7 cellular contexts compared by ENCODE assay signal in the genomic region with DNA sequence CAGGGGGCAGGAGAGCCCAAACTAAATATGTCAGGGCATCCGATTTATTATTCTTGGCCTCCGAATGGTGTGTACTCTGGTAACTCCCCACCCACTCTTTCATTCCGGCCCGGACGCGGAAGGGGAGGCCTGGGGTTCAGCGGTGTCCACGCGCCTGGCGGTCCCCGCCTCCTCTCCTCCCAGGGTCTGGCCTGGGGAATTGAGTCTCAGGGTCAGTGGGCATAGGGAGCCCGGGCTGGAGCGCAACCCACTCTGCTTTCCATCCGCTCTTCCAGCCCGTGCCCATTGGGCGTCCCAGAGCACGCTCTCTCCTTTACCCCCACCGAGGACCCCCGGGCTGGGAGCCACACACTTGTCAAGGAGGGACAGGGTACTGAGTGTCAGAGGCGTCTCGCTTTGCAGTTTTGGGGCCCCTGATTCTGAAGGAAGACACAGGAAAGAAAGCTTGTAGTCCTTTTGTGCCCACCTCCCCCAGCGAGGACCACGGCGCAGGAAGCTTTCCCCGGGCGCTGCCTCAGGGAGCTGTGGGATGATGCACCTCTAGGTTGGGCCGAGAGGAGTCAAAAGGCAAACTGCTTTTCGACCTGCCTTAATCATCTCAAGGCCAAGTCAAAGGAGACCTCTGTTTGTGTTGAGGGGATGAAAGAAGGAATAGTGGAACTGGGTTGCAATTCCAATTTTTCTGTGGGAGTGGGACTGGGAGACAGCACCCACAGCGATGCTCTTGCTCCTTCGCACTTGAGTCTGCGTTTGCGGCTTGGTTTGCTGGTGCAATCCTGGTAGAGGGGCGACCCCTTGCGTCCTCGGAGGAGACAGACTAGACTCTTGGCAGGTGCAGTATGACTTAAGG. TPM values are rescaled to one million over a fixed set of nuclear protein-coding genes. Genes with fewer than 3 reads are reported as not detected.
DNase-seq lines count a peak whose midpoint lies in the region; ATAC-seq, FAIRE-seq and TF ChIP-seq lines count a peak whose summit lies in the region.

No MANE protein-coding gene starts in this region.

- H3K9ac ChIP-seq in skeletal muscle tissue (ENCODE audit: low read depth in 1 of 3, low read length in 3 of 3): peak overlapping the region; percentile 55 to 82 (median 61)

- H3K27ac ChIP-seq in brain microvascular endothelial cell (no peak overlapping the region), skeletal muscle tissue (ENCODE audit: low read depth, low read length) (no peak overlapping the region)

- in situ Hi-C loops in brain microvascular endothelial cell (cut with HindIII; ENCODE audit: low pct_ligation_motif_present, low sequenced_read_pairs): no loop called here

- H3K36me3 ChIP-seq in brain microvascular endothelial cell (replicated peaks) (no peaks in the 10 kb centered on the region), skeletal muscle tissue (ENCODE audit: control insufficient read depth in 3 of 3, insufficient read depth in 3 of 3, low read length in 3 of 3) (no peaks in the 10 kb centered on the region)

- H3K4me3 ChIP-seq in brain microvascular endothelial cell (ENCODE audit: low read depth, low read length) (peak overlapping the region; percentile 29), iPS-18c (ENCODE audit: insufficient read depth, low read depth, low read length) (peak overlapping the region; percentile 61), skeletal muscle tissue (ENCODE audit: low read length in 3 of 3) (peak overlapping the region; percentile 75 to 83 (median 81))

- FAIRE-seq in GM18507 (lab: Jason Lieb, UNC): peak; percentile 87

- DNase-seq in GM18507 (ENCODE audit: extremely low spot score, insufficient read length, low read depth): peak; percentile 20
- DNase-seq in NCI-H1105 treated with DMSO at 0.1 percent for 48 hours (lab: John Stamatoyannopoulos, UW): peak; percentile 85
- peak in 3 of 5 experiments; percentile 22 to 71 (median 27) for DNase-seq in T-helper 2 cell
- peak; percentile 75 for DNase-seq in brain microvascular endothelial cell

- TF ChIP-seq CTCF in brain microvascular endothelial cell (IDR thresholded peaks at IDR 0.05; ENCODE audit: low read depth, low read length, missing control alignments): peak; percentile 94

- peaks cover 24% of the 10 kb centered on the region for H3K27me3 ChIP-seq in brain microvascular endothelial cell (replicated peaks)
- H3K27me3 ChIP-seq in skeletal muscle tissue (ENCODE audit: control insufficient read depth in 3 of 3, insufficient read depth in 3 of 3, low read length in 3 of 3): peaks cover 8 to 22% (median 20%) of the 10 kb centered on the region in 3 donors

- peaks cover 15 to 27% (median 19%) of the 10 kb centered on the region in 3 donors for H3K4me1 ChIP-seq in skeletal muscle tissue (ENCODE audit: control insufficient read depth in 3 of 3, insufficient read depth in 3 of 3, low read length in 3 of 3)

- peak; percentile 78 for ATAC-seq in HG02840 (IDR thresholded peaks at IDR 0.05; ENCODE audit: low FRiP score, unreplicated experiment)

- no peaks in the 10 kb centered on the region for H3K9me3 ChIP-seq in iPS-18c (ENCODE audit: control insufficient read depth, insufficient read depth, low read length)
- H3K9me3 ChIP-seq in skeletal muscle tissue (ENCODE audit: control insufficient read depth in 3 of 3, low read length in 3 of 3): no peaks in the 10 kb centered on the region

RNA-seq across cellular contexts. Expression of gene RSPO3, which starts 2.5 kb away (rescaled TPM):
- total RNA-seq in skeletal muscle tissue: 6.3 TPM

Comparison
In these comparisons a context has a peak if more than half of its experiments do, and no peak if none do; other contexts are left out.
1. DNase-seq: peak in every context shown above with its lines; median percentile 85 in NCI-H1105 treated with DMSO at 0.1 percent for 48 hours; 75 in brain microvascular endothelial cell; 27 in T-helper 2 cell; 20 in GM18507.
2. H3K4me3 ChIP-seq: peak in every context shown above with its lines; median percentile 81 in skeletal muscle tissue; 61 in iPS-18c; 29 in brain microvascular endothelial cell.